ENCODE assay signal across 9 cellular contexts in the genomic region with DNA sequence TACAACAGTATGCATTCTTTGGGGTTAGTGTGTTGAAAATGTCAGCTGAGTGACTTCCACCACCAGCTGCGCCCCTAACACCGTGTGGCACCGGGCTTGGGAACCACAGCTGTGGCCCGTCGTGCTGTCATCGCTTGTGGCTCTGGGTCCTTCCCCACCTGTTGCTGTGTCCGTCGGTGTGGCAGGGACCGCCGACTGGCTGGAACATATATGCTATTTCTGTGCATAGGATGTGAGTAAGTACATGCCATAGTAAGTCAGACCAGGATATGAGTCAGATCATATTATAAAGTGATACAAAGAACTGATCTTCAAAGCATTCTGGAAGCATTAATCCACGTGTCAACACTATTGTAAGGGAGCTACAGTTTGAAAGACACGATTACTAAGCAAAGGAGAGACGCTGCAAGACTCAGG. TPM values are rescaled to one million over a fixed set of nuclear protein-coding genes. Genes with fewer than 3 reads are reported as not detected.
DNase-seq lines count a peak whose midpoint lies in the region; ATAC-seq and TF ChIP-seq lines count a peak whose summit lies in the region.
"Had no signal": no experiment of that assay in that cellular context is flagged by ENCODE, and none has a peak within 500 bp of the region (broad histone marks: within the 10 kb centered on the region; RNA-seq: fewer than 3 reads in every experiment).

No MANE protein-coding gene starts in this region.

- H3K4me1 Mint-ChIP-seq in HFFc6 (ENCODE audit: low read depth), result peaks cover 79% of the 10 kb centered on the region

- H3K4me1 ChIP-seq in esophagus (ENCODE audit: control insufficient read depth in 2 of 2, insufficient read depth in 2 of 2, low read length in 1 of 2), result peaks cover 0 to 22% of the 10 kb centered on the region in 2 donors

- TF ChIP-seq CTCF in HFFc6 (IDR thresholded peaks at IDR 0.05), result no peak

- ATAC-seq in HG02610 (IDR thresholded peaks at IDR 0.05; ENCODE audit: unreplicated experiment), result no peak

- peak overlapping the region; percentile 86 to 93 for H3K27ac ChIP-seq in esophagus (ENCODE audit: low read depth in 2 of 2, low read length in 1 of 2)

- H3K27ac Mint-ChIP-seq in HFFc6, result peak overlapping the region; percentile 78

- peaks cover 33% of the 10 kb centered on the region for H3K36me3 Mint-ChIP-seq in HFFc6 (ENCODE audit: low read depth)

- no peaks in the 10 kb centered on the region for H3K9me3 Mint-ChIP-seq in HFFc6

- no peaks in the 10 kb centered on the region for H3K27me3 ChIP-seq in esophagus (ENCODE audit: control insufficient read depth in 1 of 2, insufficient read depth in 2 of 2, low read length in 2 of 2)

- H3K4me3 Mint-ChIP-seq in HFFc6, result peak overlapping the region; percentile 58

- 31 to 61% methylated on average over 13 of the region's 13 CpGs for WGBS in esophagus, 2 donors

- peaks cover 2% of the 10 kb centered on the region for H3K27me3 Mint-ChIP-seq in HFFc6 (ENCODE audit: insufficient read depth)

- H3K36me3 ChIP-seq in esophagus (ENCODE audit: control insufficient read depth in 2 of 2, insufficient read depth in 2 of 2, low read length in 1 of 2), result peaks cover 4 to 5% of the 10 kb centered on the region in 2 donors

- peak; percentile 83 for DNase-seq in HFFc6
- peak; percentile 67 to 74 for DNase-seq in activated CD4-positive, alpha-beta T cell treated with anti-CD3 and anti-CD28 coated beads, Interleukin-2, amount 50 U/mL, for 48 hours
- DNase-seq in stimulated activated CD4-positive, alpha-beta T cell treated with anti-CD3 and anti-CD28 coated beads, Interleukin-2, amount 100 ng/mL, for 48 hours, result peak; percentile 34 to 59
- no peak for DNase-seq in NCI-H146 treated with DMSO at 0.1 percent for 48 hours (lab: John Stamatoyannopoulos, UW; ENCODE audit: unreplicated experiment)
- no peak for DNase-seq in T-helper 9 cell
- no peak for DNase-seq in G401 (ENCODE audit: low spot score)
- DNase-seq: anterior cingulate cortex had no signal

- H3K9me3 ChIP-seq in esophagus (ENCODE audit: control insufficient read depth in 2 of 2, insufficient read depth in 1 of 2, low read depth in 1 of 2, low read length in 1 of 2), result no peaks in the 10 kb centered on the region

- in situ Hi-C loops in G401 (cut with HindIII; ENCODE audit: low sequenced_read_pairs), result no loop called here

- no peak overlapping the region for H3K4me3 ChIP-seq in esophagus (ENCODE audit: low read depth in 1 of 2, low read length in 2 of 2)

RNA-seq across cellular contexts. Expression of gene EHD4, which starts 31.9 kb away (rescaled TPM):
- 10 to 100 TPM; 14.1 to 21.8 (median 18.1) TPM for total RNA-seq in HFFc6 (2021; fragmentation: NEBNext Ultra II Directional; extraction: Animal tissue kit (Norgen Biotek cat#: 25700))
- 10 to 100 TPM; 12.7 to 13.4 TPM for polyA plus RNA-seq in esophagus
- 7.3 and 8.8 TPM in 2 replicates for total RNA-seq in G401 (2014; rRNA removed; shearing (Covaris generic))

RNA-seq across cellular contexts. Expression of gene SPTBN5, which starts 46.6 kb away (rescaled TPM):
- total RNA-seq in HFFc6 (2021; fragmentation: NEBNext Ultra II Directional; extraction: Animal tissue kit (Norgen Biotek cat#: 25700)), result under 1 TPM; 0.16 to 0.34 (median 0.24) TPM
- polyA plus RNA-seq in esophagus, result 1 to 10 TPM; 2.7 to 9.3 TPM
- total RNA-seq in G401 (2014; rRNA removed; shearing (Covaris generic)), result 0.37 and 3.5 TPM in 2 replicates

Comparison
In these comparisons a context has a peak if more than half of its experiments do, and no peak if none do; other contexts are left out.
1. DNase-seq: peak in HFFc6 (single experiment), activated CD4-positive, alpha-beta T cell treated with anti-CD3 and anti-CD28 coated beads, Interleukin-2, amount 50 U/mL, for 48 hours (2 of 2) and stimulated activated CD4-positive, alpha-beta T cell treated with anti-CD3 and anti-CD28 coated beads, Interleukin-2, amount 100 ng/mL, for 48 hours (2 of 2); none in NCI-H146 treated with DMSO at 0.1 percent for 48 hours (single experiment), T-helper 9 cell (single experiment) and G401 (single experiment).